9 cellular contexts compared by ENCODE assay signal in the genomic region with DNA sequence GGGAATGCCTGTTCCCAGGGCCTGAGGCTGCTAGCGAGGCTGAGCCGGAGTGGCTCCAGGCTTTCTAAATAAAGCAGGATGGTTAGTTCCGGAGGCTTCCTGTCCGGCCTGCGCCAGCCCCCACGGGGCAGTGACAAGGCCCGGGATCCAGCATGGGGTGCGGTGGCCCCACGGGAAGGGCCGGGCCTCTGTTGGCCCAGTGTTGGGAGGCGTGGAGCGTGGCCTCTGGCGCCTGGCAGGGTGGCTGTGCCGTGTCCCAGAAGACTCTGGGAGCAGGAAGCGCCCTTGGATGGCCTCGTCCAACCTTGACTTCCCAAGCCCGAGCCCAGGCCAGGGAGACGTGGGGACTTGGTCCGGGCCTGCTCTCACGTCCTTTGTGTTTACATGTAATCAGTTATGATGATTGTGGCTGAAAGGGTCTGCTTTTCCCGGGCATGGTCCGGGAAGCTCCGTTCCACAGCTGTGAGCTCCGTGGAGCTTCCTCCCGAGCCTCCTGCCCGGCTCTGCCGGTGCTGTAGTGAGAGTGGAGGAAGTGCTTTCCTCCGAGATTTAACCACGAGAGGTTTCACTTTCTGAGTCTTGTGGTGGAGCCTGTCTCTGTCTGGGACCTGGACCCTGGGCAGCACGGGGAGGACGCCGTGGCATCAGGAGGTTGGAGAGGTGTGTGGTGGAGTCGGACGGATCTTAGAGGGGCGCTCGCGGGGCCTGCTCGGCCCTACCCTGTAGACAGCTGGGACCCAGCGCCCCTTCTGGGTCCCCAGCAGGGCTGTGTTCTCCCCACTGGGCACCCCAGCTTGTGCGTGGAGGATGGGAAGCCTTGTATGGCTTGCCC. TPM values are rescaled to one million over a fixed set of nuclear protein-coding genes. Genes with fewer than 3 reads are reported as not detected.
A peak's percentile ranks its signal among the peaks of the same experiment; 100 is the strongest.
DNase-seq lines count a peak whose midpoint lies in the region; ATAC-seq and TF ChIP-seq lines count a peak whose summit lies in the region.
"Had no signal": no experiment of that assay in that cellular context is flagged by ENCODE, and none has a peak within 500 bp of the region (broad histone marks: within the 10 kb centered on the region; RNA-seq: fewer than 3 reads in every experiment).

No MANE protein-coding gene starts in this region.

- H3K4me3 Mint-ChIP-seq in activated naive CD8-positive, alpha-beta T cell: peak overlapping the region; percentile 78

- intact Hi-C loops in Right ventricle myocardium inferior (cut with DNase I): loop anchor here (5.0 kb wide), 1 partner anchor 36 kb away; the partner anchor contains the start of gene TLE5
- intact Hi-C loops in gastrocnemius medialis (cut with DNase I; ENCODE audit: low total_unique reads): loop anchor here (2.0 kb wide), 1 partner anchor 148 kb away; no protein-coding TSS in a partner anchor

- no peaks in the 10 kb centered on the region for H3K36me3 ChIP-seq in gastrocnemius medialis

- TF ChIP-seq CTCF in gastrocnemius medialis (IDR thresholded peaks at IDR 0.05 in 4 of 5, conservative IDR thresholded peaks at IDR 0.05 in 1 of 5): peak in 1 of 5 experiments; percentile 0

- H3K27ac ChIP-seq in gastrocnemius medialis: peak overlapping the region; percentile 79 to 92 (median 85)

- peak; percentile 75 for ATAC-seq in Right ventricle myocardium inferior
- peak; percentile 40 to 47 for ATAC-seq in gastrocnemius medialis
- ATAC-seq in GM19324 (IDR thresholded peaks at IDR 0.05; ENCODE audit: low FRiP score, unreplicated experiment): no peak

- H3K9me3 Mint-ChIP-seq in activated naive CD8-positive, alpha-beta T cell (ENCODE audit: low read depth): no peaks in the 10 kb centered on the region

- in situ Hi-C loops in G401 (cut with HindIII; ENCODE audit: low sequenced_read_pairs) (no loop called here), gastrocnemius medialis (cut with MboI; ENCODE audit: low sequenced_read_pairs in 4 of 4) (loop anchor here in 1 of 4 donors (25.0 kb wide), 1 partner anchor 136 kb away; no protein-coding TSS in a partner anchor)

- H3K27me3 Mint-ChIP-seq in activated naive CD8-positive, alpha-beta T cell: no peaks in the 10 kb centered on the region

- peaks cover 27% of the 10 kb centered on the region for H3K4me1 Mint-ChIP-seq in activated naive CD8-positive, alpha-beta T cell (ENCODE audit: low read depth)

- peak in 1 of 2 donors; percentile 31 for TF ChIP-seq POLR2A in gastrocnemius medialis (IDR thresholded peaks at IDR 0.05)

- no peaks in the 10 kb centered on the region for H3K36me3 Mint-ChIP-seq in activated naive CD8-positive, alpha-beta T cell

- no peak overlapping the region for H3K27ac Mint-ChIP-seq in activated naive CD8-positive, alpha-beta T cell

- H3K9me3 ChIP-seq in gastrocnemius medialis: no peaks in the 10 kb centered on the region

- H3K27me3 ChIP-seq in gastrocnemius medialis: no peaks in the 10 kb centered on the region

- H3K4me3 ChIP-seq in gastrocnemius medialis: peak overlapping the region; percentile 41 to 84 (median 76)

- peaks cover 65 to 81% of the 10 kb centered on the region in 2 donors for H3K4me1 ChIP-seq in gastrocnemius medialis

- peak; percentile 33 for DNase-seq in G401 (ENCODE audit: low spot score)
- DNase-seq in Right ventricle myocardium inferior (ENCODE audit: missing footprints): peak; percentile 91
- peak in 1 of 2 donors; percentile 64 for DNase-seq in gastrocnemius medialis
- no peak for DNase-seq in DMS153 treated with DMSO at 0.1 percent for 48 hours (lab: John Stamatoyannopoulos, UW; ENCODE audit: unreplicated experiment)
- DNase-seq in NCI-H1105 (lab: John Stamatoyannopoulos, UW): no peak
- no peak for DNase-seq in SHP77 (lab: John Stamatoyannopoulos, UW)
- DNase-seq: hippocampal formation had no signal

RNA-seq across cellular contexts. Expression of gene GNA11, which starts 4.6 kb away (rescaled TPM):
- 42.9 and 44.0 TPM in 2 replicates for total RNA-seq in G401 (2014; rRNA removed; shearing (Covaris generic))
- 64.7 TPM for total RNA-seq in Right ventricle myocardium inferior
- total RNA-seq in gastrocnemius medialis: 10 to 100 TPM; 38.3 to 72.5 (median 68.5) TPM

RNA-seq across cellular contexts. Expression of gene TLE5, which starts 36.4 kb away (rescaled TPM):
- 292 and 378 TPM in 2 replicates for total RNA-seq in G401 (2014; rRNA removed; shearing (Covaris generic))
- total RNA-seq in Right ventricle myocardium inferior (775 TPM), gastrocnemius medialis (100 to 1,000 TPM; 437 to 686 (median 474) TPM)

RNA-seq across cellular contexts. Expression of gene GNA15, which starts 37.1 kb away (rescaled TPM):
- total RNA-seq in G401 (2014; rRNA removed; shearing (Covaris generic)): 2.8 and 3.7 TPM in 2 replicates
- total RNA-seq in Right ventricle myocardium inferior (2.9 TPM), gastrocnemius medialis (1 to 10 TPM in 1 of 4 donors, under 1 TPM in 3; 0.51 to 1.2 (median 0.81) TPM)

Comparison
In these comparisons a context has a peak if more than half of its experiments do, and no peak if none do; other contexts are left out.
1. DNase-seq: peak in G401 (single experiment) and Right ventricle myocardium inferior (single experiment); none in DMS153 treated with DMSO at 0.1 percent for 48 hours (single experiment), NCI-H1105 (single experiment) and SHP77 (0 of 2).